ENCODE assay signal across 8 cellular contexts in the genomic region with DNA sequence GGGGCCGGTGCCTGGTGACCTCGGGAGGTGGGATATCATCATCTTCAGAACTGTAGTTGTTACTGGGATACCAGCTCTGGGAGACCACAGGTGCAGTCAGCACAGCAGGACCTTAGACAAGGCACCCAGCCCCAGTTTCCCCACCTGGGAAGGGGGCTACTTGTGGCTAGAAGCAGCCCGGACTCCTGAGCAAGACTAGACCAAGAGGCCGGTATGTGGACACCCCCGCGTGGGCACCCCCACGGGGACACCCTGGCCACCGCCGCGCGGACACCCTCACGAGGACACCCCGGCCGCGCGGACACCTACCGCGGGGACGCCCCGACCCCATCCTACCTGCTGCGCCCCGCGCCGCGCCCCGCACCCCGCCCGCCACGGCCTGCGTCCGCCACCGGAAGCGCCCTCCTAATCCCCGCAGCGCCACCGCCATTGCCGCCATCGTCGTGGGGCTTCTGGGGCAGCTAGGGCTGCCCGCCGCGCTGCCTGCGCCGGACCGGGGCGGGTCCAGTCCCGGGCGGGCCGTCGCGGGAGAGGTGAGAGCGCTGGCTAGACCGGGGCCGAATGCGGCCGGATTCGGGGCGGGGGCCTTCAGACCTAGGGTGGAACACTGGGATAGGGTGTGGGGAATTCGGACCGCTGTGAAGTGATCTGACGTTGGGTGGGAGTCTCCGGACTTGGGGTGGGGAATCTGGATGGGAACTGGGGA. TPM values are rescaled to one million over a fixed set of nuclear protein-coding genes. Genes with fewer than 3 reads are reported as not detected.
DNase-seq lines count a peak whose midpoint lies in the region; ATAC-seq and TF ChIP-seq lines count a peak whose summit lies in the region.

A gene (plus strand): TSS at position 408 of the 706 bp plus-strand sequence. CDS start 20,755 bp downstream, outside the sequence.
A gene (minus strand): TSS at position 454 of the 706 bp plus-strand sequence. CDS start 15 bp downstream, at position 439.

- H3K27me3 ChIP-seq in adrenal gland (no peaks in the 10 kb centered on the region), left ventricle myocardium inferior (ENCODE audit: low read depth) (no peaks in the 10 kb centered on the region), rectal smooth muscle tissue (ENCODE audit: control insufficient read depth, insufficient read depth, low read length) (no peaks in the 10 kb centered on the region), vagina (no peaks in the 10 kb centered on the region)

- H3K9ac ChIP-seq in rectal smooth muscle tissue (ENCODE audit: low read length): peak within 1 kb of the TSS; percentile 93

- H3K9me3 ChIP-seq in adrenal gland (replicated peaks in 1 of 3) (no peaks in the 10 kb centered on the region), left ventricle myocardium inferior (replicated peaks) (no peaks in the 10 kb centered on the region), vagina (no peaks in the 10 kb centered on the region)

- peaks cover 3 to 8% (median 5%) of the 10 kb centered on the region in 3 donors for H3K9me3 Mint-ChIP-seq in T-cell

- peaks cover 38 to 48% (median 46%) of the 10 kb centered on the region in 3 donors for H3K4me1 Mint-ChIP-seq in T-cell

- peaks cover 17% of the 10 kb centered on the region for H3K36me3 Mint-ChIP-seq in T-cell

- H3K27ac ChIP-seq in adrenal gland: peak within 1 kb of the TSS; percentile 85 to 97 (median 95)
- peak within 1 kb of the TSS; percentile 95 for H3K27ac ChIP-seq in left ventricle myocardium inferior (replicated peaks)
- peak within 1 kb of the TSS; percentile 95 for H3K27ac ChIP-seq in rectal smooth muscle tissue (ENCODE audit: low read depth, low read length)
- peak within 1 kb of the TSS; percentile 97 for H3K27ac ChIP-seq in vagina

- TF ChIP-seq CTCF in adrenal gland (IDR thresholded peaks at IDR 0.05) (no peak), left ventricle myocardium inferior (IDR thresholded peaks at IDR 0.05; ENCODE audit: borderline replicate concordance) (no peak), vagina (IDR thresholded peaks at IDR 0.05) (no peak)

- H3K4me3 ChIP-seq in adrenal gland (peak within 1 kb of the TSS; percentile 46 to 83 (median 82)), left ventricle myocardium inferior (peak within 1 kb of the TSS; percentile 89), rectal smooth muscle tissue (ENCODE audit: low read length) (peak within 1 kb of the TSS; percentile 89), vagina (peak within 1 kb of the TSS; percentile 80 to 89)

- intact Hi-C loops in adrenal gland (cut with DNase I): no loop called here
- intact Hi-C loops in left ventricle myocardium inferior (cut with micrococcal nuclease): no loop called here
- intact Hi-C loops in vagina (cut with DNase I): no loop called here

- H3K4me1 ChIP-seq in adrenal gland (replicated peaks in 1 of 2): peaks cover 33 to 45% of the 10 kb centered on the region in 2 donors
- peaks cover 59% of the 10 kb centered on the region for H3K4me1 ChIP-seq in left ventricle myocardium inferior
- H3K4me1 ChIP-seq in rectal smooth muscle tissue (ENCODE audit: control insufficient read depth, insufficient read depth, low read length): peaks cover 19% of the 10 kb centered on the region
- H3K4me1 ChIP-seq in vagina: peaks cover 56% of the 10 kb centered on the region

- TF ChIP-seq POLR2A in adrenal gland (IDR thresholded peaks at IDR 0.05) (peak; percentile 48 to 76), vagina (IDR thresholded peaks at IDR 0.05) (no peak)

- H3K36me3 ChIP-seq in adrenal gland (replicated peaks in 1 of 2): no peaks in the 10 kb centered on the region
- H3K36me3 ChIP-seq in left ventricle myocardium inferior: peaks cover 5% of the 10 kb centered on the region
- H3K36me3 ChIP-seq in rectal smooth muscle tissue (ENCODE audit: control insufficient read depth, insufficient read depth, low read length): no peaks in the 10 kb centered on the region
- no peaks in the 10 kb centered on the region for H3K36me3 ChIP-seq in vagina

- CTCF ChIA-PET in T-cell (lab: Charles Lee): no interaction called here

- ATAC-seq in T-cell (replicated peaks in 1 of 4): peak; percentile 89 to 95 (median 92)

- WGBS in adrenal gland, 4 donors: 0 to 6% (median 1%) methylated on average over 3 to 62 of the region's 62 CpGs

- H3K27me3 Mint-ChIP-seq in T-cell: no peaks in the 10 kb centered on the region

- H3K4me3 Mint-ChIP-seq in T-cell: peak within 1 kb of the TSS; percentile 92 to 95 (median 93)

- H3K27ac Mint-ChIP-seq in T-cell: peak within 1 kb of the TSS; percentile 92 to 96

- POLR2A ChIA-PET in T-cell (lab: Charles Lee): no interaction called here

- DNase-seq in DMS153 (lab: John Stamatoyannopoulos, UW) (peak; percentile 20), DMS153 treated with DMSO at 0.1 percent for 48 hours (lab: John Stamatoyannopoulos, UW; ENCODE audit: unreplicated experiment) (no peak), HPDE6-E6E7 (ENCODE audit: extremely low spot score) (peak; percentile 74), T-cell (peak; percentile 41 to 77 (median 66)), adrenal gland (peak in 6 of 7 donors; percentile 52 to 70 (median 64)), left ventricle myocardium inferior (peak; percentile 82), vagina (ENCODE audit: extremely low spot score in 2 of 2) (no peak)

RNA-seq across cellular contexts. Expression of the first gene that starts in this region (rescaled TPM):
- total RNA-seq in T-cell (10 to 100 TPM; 30.6 to 53.1 (median 50.5) TPM), adrenal gland (100 to 1,000 TPM; 268 to 743 (median 528) TPM), left ventricle myocardium inferior (81.5 TPM), vagina (240 TPM)
- polyA plus RNA-seq in adrenal gland: 100 to 1,000 TPM in 1 of 3 donors, 10 to 100 TPM in 2; 51.3 to 220 (median 65.5) TPM

RNA-seq across cellular contexts. Expression of the second gene that starts in this region (rescaled TPM):
- total RNA-seq in T-cell (10 to 100 TPM; 26.5 to 47.4 (median 28.7) TPM), adrenal gland (10 to 100 TPM; 41.7 to 74.2 (median 56.5) TPM), left ventricle myocardium inferior (35.2 TPM), vagina (13.5 TPM)
- 100 to 1,000 TPM in 2 of 3 donors, 10 to 100 TPM in 1; 39.6 to 171 (median 148) TPM for polyA plus RNA-seq in adrenal gland

Comparison
In these comparisons a context has a peak if more than half of its experiments do, and no peak if none do; other contexts are left out.
1. DNase-seq: peak in DMS153 (single experiment), HPDE6-E6E7 (single experiment), T-cell (34 of 34), adrenal gland (6 of 7) and left ventricle myocardium inferior (single experiment); none in DMS153 treated with DMSO at 0.1 percent for 48 hours (single experiment) and vagina (0 of 2).
2. POLR2A ChIP-seq: peak in adrenal gland (2 of 2); none in vagina (0 of 2).
3. Peak in every context shown above with its lines, with median percentiles within 50 percentile points of each other: H3K27ac ChIP-seq and H3K4me3 ChIP-seq.